ENCODE assay signal across 1 cellular context in the genomic region with DNA sequence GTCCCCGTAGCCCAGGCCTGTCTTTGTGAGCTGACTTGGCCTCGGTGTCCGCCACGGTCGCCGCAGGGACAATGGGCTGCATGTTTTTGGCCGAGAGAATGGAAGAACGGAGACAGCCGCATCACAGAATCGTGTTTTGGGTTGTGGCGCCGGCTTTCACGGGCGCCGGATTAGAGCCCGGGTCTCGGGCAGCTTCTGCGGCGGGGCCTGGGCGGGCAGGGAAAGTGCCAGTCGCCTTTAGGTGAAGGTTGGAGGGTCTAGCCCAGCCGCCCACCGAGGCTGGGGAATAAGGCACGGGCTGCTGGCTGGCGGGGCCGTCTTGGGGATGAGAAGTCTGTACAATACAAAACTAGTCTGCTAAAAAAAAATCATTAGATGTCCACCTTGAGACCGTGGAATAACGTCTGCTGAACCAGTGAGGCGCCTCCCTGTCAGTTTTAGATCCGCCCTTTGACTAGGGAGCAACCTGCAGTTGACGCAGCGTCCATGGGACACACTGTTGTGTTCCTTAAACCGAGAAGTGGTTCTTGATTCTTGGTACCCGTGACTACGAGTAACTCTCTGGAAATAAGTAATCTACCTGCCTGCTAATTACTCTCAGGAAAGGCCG.
TF ChIP-seq lines count a peak whose summit lies in the region.

No MANE protein-coding gene starts in this region.

TF ChIP-seq in A549, 52 proteins besides CTCF, POLR2A, EP300 and RAD21 (continued from another document):
- TF ChIP-seq, protein P1, sequence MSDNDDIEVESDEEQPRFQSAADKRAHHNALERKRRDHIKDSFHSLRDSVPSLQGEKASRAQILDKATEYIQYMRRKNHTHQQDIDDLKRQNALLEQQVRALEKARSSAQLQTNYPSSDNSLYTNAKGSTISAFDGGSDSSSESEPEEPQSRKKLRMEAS (IDR thresholded peaks at IDR 0.05) = no peak
- TF ChIP-seq PHF8 (IDR thresholded peaks at IDR 0.05; ENCODE audit: borderline replicate concordance, low read depth) = peak; percentile 44; the same call in 1 of the 2 replicates
